ENCODE assay signal across 9 cellular contexts in the genomic region with DNA sequence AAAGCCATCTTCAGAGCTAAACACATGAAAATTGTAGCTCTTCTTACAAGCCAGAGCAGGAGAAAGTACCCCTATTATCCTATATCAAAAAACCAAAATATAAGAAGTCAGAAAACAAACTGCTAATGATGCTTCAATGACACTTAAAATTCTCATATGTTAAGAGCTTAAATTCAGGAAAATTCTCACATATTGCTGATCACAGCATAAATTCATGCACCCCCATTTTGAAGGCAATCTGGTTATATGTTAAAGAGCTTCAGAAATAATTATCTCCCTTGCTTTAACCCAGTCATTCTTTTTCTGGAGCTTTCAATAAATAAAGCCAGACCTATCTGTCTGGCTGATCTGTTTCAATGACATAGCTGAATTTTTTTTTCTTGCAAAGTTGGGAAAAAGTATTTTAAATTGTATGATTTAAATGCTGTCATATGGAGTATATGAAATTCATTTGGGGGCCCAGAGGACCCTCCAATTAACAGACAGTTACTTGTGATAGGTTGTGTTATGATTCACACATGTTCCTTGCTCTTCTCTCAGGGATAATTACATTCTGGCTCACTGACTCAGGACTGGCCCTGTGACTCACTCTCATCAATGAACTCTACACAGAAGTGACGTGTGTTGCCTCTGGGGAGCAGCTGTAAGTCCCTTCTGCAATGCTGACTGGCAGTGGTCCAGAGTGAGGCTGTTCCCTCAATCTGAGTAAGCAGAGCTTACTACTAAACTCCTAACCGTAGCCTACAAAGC.
A peak's percentile ranks its signal among the peaks of the same experiment; 100 is the strongest.
DNase-seq lines count a peak whose midpoint lies in the region; ATAC-seq, FAIRE-seq and TF ChIP-seq lines count a peak whose summit lies in the region.
"Had no signal": no experiment of that assay in that cellular context is flagged by ENCODE, and none has a peak within 500 bp of the region (broad histone marks: within the 10 kb centered on the region; RNA-seq: fewer than 3 reads in every experiment).

No MANE protein-coding gene starts in this region.

- H2AK5ac ChIP-seq in H1 (ENCODE audit: low read depth, low read length): no peak overlapping the region; the same call in 1 of the 2 replicates

- H2AFZ ChIP-seq in OCI-LY1 (ENCODE audit: low read length) (no peak overlapping the region), H1 (ENCODE audit: low read length) (peak overlapping the region; percentile 47)

- peak; percentile 97 for ATAC-seq in GM21717 (IDR thresholded peaks at IDR 0.05; ENCODE audit: unreplicated experiment)
- ATAC-seq in natural killer cell: no peak

- no peak overlapping the region for H2BK12ac ChIP-seq in H1 (ENCODE audit: low read depth, low read length)

- H3K27ac Mint-ChIP-seq in natural killer cell: no peak overlapping the region

- no peak overlapping the region for H4K5ac ChIP-seq in H1 (ENCODE audit: insufficient read length, low read depth, low read length)

- H4K20me1 ChIP-seq in OCI-LY1 (ENCODE audit: insufficient read depth, low read length) (no peaks in the 10 kb centered on the region), H1 (replicated peaks in 1 of 2; ENCODE audit: control insufficient read depth in 1 of 2, insufficient read depth in 2 of 2, low read length in 2 of 2) (no peaks in the 10 kb centered on the region)

- H2BK15ac ChIP-seq in H1 (ENCODE audit: low read length): no peak overlapping the region

- H3K9ac ChIP-seq in OCI-LY1 (ENCODE audit: low read length): no peak overlapping the region
- H3K9ac ChIP-seq in H1 (replicated peaks in 1 of 4; ENCODE audit: extremely low read depth in 1 of 4, low read depth in 3 of 4, low read length in 3 of 4): no peak overlapping the region

- no peak overlapping the region for H3K18ac ChIP-seq in H1 (ENCODE audit: extremely low read depth, low read length)

- TF ChIP-seq EP300 in H1 (IDR thresholded peaks at IDR 0.05; ENCODE audit: borderline replicate concordance in 1 of 2, low read depth in 2 of 2, low read length in 2 of 2): no peak

- H3K4me3 Mint-ChIP-seq in natural killer cell: no peak overlapping the region
- H3K4me3 Mint-ChIP-seq: IgD-negative memory B cell had no signal

- no peaks in the 10 kb centered on the region for H3K79me1 ChIP-seq in H1 (ENCODE audit: low read depth, low read length)

- no peak overlapping the region for H3K23ac ChIP-seq in H1 (ENCODE audit: insufficient read length)

- H2BK120ac ChIP-seq in H1 (replicated peaks; ENCODE audit: low read depth, low read length): no peak overlapping the region

- no peak overlapping the region for H4K91ac ChIP-seq in H1 (replicated peaks; ENCODE audit: insufficient read length, low read length)

- no peak overlapping the region for H4K8ac ChIP-seq in H1 (ENCODE audit: extremely low read depth, insufficient read depth, low read length)

- H3K36me3 ChIP-seq in OCI-LY1 (ENCODE audit: insufficient read depth, low read length) (no peaks in the 10 kb centered on the region), H1 (ENCODE audit: control insufficient read depth in 2 of 4, insufficient read depth in 4 of 4, low read length in 3 of 4) (no peaks in the 10 kb centered on the region)

- H3K56ac ChIP-seq in H1 (replicated peaks; ENCODE audit: insufficient read length, low read depth, low read length): no peak overlapping the region

- H2BK5ac ChIP-seq in H1 (ENCODE audit: low read depth, low read length): no peak overlapping the region

- no peak for TF ChIP-seq CTCF in OCI-LY1 (IDR thresholded peaks at IDR 0.05; ENCODE audit: low read length)
- no peak for TF ChIP-seq CTCF in H1 (IDR thresholded peaks at IDR 0.05; ENCODE audit: control extremely low read depth in 1 of 3, insufficient read depth in 1 of 3, low read depth in 1 of 3, low read length in 3 of 3)
- no peak for TF ChIP-seq CTCF in natural killer cell (IDR thresholded peaks at IDR 0.05)

- H3K4me2 ChIP-seq in OCI-LY1 (ENCODE audit: low read length) (peak overlapping the region; percentile 13; the same call in 1 of the 2 replicates), H1 (ENCODE audit: insufficient read depth in 1 of 2, low read depth in 2 of 2, low read length in 2 of 2) (no peak overlapping the region)

- H3K4me1 ChIP-seq in OCI-LY1 (ENCODE audit: insufficient read depth, low read length, severe bottlenecking) (peaks cover 66% of the 10 kb centered on the region), H1 (replicated peaks in 1 of 4; ENCODE audit: control insufficient read depth in 3 of 4, insufficient read depth in 4 of 4, low read length in 3 of 4) (peaks cover 0 to 4% (median 1%) of the 10 kb centered on the region in 4 experiments; a peak in 2 of 7 replicates)

- H3K9me3 ChIP-seq in OCI-LY1 (ENCODE audit: low read length): no peaks in the 10 kb centered on the region
- H3K9me3 ChIP-seq in H1 (ENCODE audit: insufficient read depth in 2 of 2, low read depth in 1 of 2, low read length in 1 of 2): no peaks in the 10 kb centered on the region

- 83% methylated on average over 2 of the region's 2 CpGs; no CpG with 5 or more reads in 1 of the 2 experiments for WGBS in H1 (ENCODE audit: extremely low coverage in 1 of 2, insufficient coverage in 1 of 2, insufficient read length in 1 of 2, insufficient replicate concordance in 2 of 2, low coverage in 1 of 2, low lambda C conversion rate in 2 of 2, missing lambda C conversion rate in 1 of 2), 2 experiments

- CTCF ChIA-PET in H1 (lab: Charles Lee; ENCODE audit: partially characterized antibody): interaction anchor here (1.0 to 1.5 kb wide), 2 partner anchors 13 to 20 kb away, joined by 3 read pairs; no protein-coding TSS in a partner anchor

- no peak for TF ChIP-seq RAD21 in H1 (IDR thresholded peaks at IDR 0.05 in 1 of 2, conservative IDR thresholded peaks at IDR 0.05 in 1 of 2; ENCODE audit: low read depth in 2 of 2, low read length in 2 of 2)

- no peak for TF ChIP-seq POLR2A in H1 (IDR thresholded peaks at IDR 0.05; ENCODE audit: control extremely low read depth in 1 of 2, low read depth in 2 of 2, low read length in 2 of 2)

- peak; percentile 81 for DNase-seq in D341Med (ENCODE audit: low spot score)
- peak; percentile 17 for DNase-seq in HuH-7 (ENCODE audit: low spot score)
- DNase-seq in H1 (ENCODE audit: low read depth in 1 of 2, low spot score in 2 of 2): no peak
- peak; percentile 83 for DNase-seq in medulla oblongata (ENCODE audit: extremely low spot score)
- DNase-seq in natural killer cell: no peak
- DNase-seq in activated CD4-positive, alpha-beta T cell treated with anti-CD3 and anti-CD28 coated beads, Interleukin-2, amount 50 U/mL, for 1 hour: no peak

- H3K23me2 ChIP-seq in H1 (ENCODE audit: low read depth, low read length): no peaks in the 10 kb centered on the region

- H2BK20ac ChIP-seq in H1 (ENCODE audit: low read length): no peak overlapping the region

- no peak overlapping the region for H3K14ac ChIP-seq in H1 (ENCODE audit: insufficient read length)

- H3K27me3 ChIP-seq in OCI-LY1 (ENCODE audit: insufficient read depth, low read length): no peaks in the 10 kb centered on the region
- no peaks in the 10 kb centered on the region for H3K27me3 ChIP-seq in H1 (replicated peaks in 1 of 4; ENCODE audit: control insufficient read depth in 3 of 4, extremely low read depth in 1 of 4, insufficient read depth in 3 of 4, low read length in 3 of 4)

- H3K4me1 Mint-ChIP-seq in natural killer cell: no peaks in the 10 kb centered on the region

- peaks cover 18 to 19% of the 10 kb centered on the region in 2 donors for H3K9me3 Mint-ChIP-seq in natural killer cell

- peak overlapping the region; percentile 51 for H3K27ac ChIP-seq in OCI-LY1 (ENCODE audit: low read depth, low read length, poor library complexity, severe bottlenecking)
- no peak overlapping the region for H3K27ac ChIP-seq in H1 (ENCODE audit: low read depth, low read length)

- intact Hi-C loops in natural killer cell (cut with micrococcal nuclease): no loop called here

- H3K9me2 ChIP-seq in OCI-LY1 (ENCODE audit: low read depth, low read length): no peaks in the 10 kb centered on the region

- no peaks in the 10 kb centered on the region for H3K36me3 Mint-ChIP-seq in natural killer cell
- H3K36me3 Mint-ChIP-seq: IgD-negative memory B cell had no signal

- H3K79me2 ChIP-seq in OCI-LY1 (ENCODE audit: insufficient read depth, low read length) (no peaks in the 10 kb centered on the region), H1 (ENCODE audit: control insufficient read depth in 1 of 2, insufficient read depth in 2 of 2, low read length in 2 of 2) (no peaks in the 10 kb centered on the region)

- no peaks in the 10 kb centered on the region for H3K27me3 Mint-ChIP-seq in natural killer cell (ENCODE audit: low read depth in 2 of 2)
- H3K27me3 Mint-ChIP-seq: IgD-negative memory B cell had no signal

- no peak for FAIRE-seq in H1 (lab: Jason Lieb, UNC)

- no peak overlapping the region for H3K4ac ChIP-seq in H1 (replicated peaks; ENCODE audit: insufficient read length, low read depth, low read length)

- POLR2A ChIA-PET in H1 (lab: Charles Lee; ENCODE audit: partially characterized antibody): no interaction called here

- H3K4me3 ChIP-seq in OCI-LY1 (ENCODE audit: low read depth, low read length, poor library complexity, severe bottlenecking) (no peak overlapping the region), H1 (ENCODE audit: extremely low read depth in 1 of 4, insufficient read depth in 2 of 4, low read depth in 3 of 4, low read length in 4 of 4) (no peak overlapping the region)

- peaks cover 4% of the 10 kb centered on the region; the same call in 1 of the 2 replicates for H3F3A ChIP-seq in OCI-LY1 (ENCODE audit: insufficient read depth, low read length)

TF ChIP-seq in H1, 55 proteins besides CTCF, POLR2A, EP300 and RAD21:
- TF ChIP-seq MAFK (IDR thresholded peaks at IDR 0.05; ENCODE audit: low read depth, low read length) (peak; percentile 34; the same call in 1 of the 2 replicates), SP4 (IDR thresholded peaks at IDR 0.05; ENCODE audit: low read length) (no peak)

Comparison
In these comparisons a context has a peak if more than half of its experiments do, and no peak if none do; other contexts are left out.
1. DNase-seq: peak in D341Med (single experiment), HuH-7 (single experiment) and medulla oblongata (single experiment); none in H1 (0 of 2), natural killer cell (single experiment) and activated CD4-positive, alpha-beta T cell treated with anti-CD3 and anti-CD28 coated beads, Interleukin-2, amount 50 U/mL, for 1 hour (single experiment).